ENCODE assay signal across 9 cellular contexts in the genomic region with DNA sequence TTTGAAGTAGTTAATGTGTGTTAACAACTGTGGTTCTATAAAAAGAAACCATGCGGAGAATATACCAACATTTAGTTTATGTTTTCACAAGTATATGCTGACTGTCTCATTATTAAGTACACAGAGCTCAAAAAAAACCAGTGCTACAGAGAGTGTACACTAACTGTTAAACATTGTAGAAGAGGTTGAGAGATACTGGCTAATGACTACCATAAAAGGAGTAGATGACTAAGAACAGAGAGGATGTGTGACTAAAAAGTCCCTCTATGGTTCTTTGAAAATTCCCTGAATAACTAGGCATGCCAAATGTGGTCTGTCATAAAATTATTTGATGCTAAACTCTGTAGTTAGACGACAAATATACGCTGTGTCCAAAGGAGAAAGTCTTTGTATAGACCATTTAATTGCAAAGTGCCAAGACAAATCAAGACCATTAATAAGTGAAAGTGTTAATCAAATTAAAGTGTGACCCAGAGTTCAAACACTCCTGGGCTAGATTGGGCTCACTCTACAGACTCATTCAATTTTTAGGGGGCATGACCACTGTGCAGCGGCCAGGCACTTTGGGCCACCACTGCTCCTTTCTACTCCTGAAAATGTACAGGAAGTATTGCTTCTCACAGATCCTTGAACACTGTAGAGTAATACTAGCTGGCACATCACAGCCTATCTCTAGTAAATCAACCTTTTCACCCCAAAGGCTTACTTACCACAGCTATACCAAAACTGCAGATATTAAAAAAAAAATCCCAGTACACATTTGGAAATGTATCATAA. TPM values are rescaled to one million over a fixed set of nuclear protein-coding genes. Genes with fewer than 3 reads are reported as not detected.
DNase-seq lines count a peak whose midpoint lies in the region; ATAC-seq and TF ChIP-seq lines count a peak whose summit lies in the region.
"Had no signal": no experiment of that assay in that cellular context is flagged by ENCODE, and none has a peak within 500 bp of the region (broad histone marks: within the 10 kb centered on the region; RNA-seq: fewer than 3 reads in every experiment).

No MANE protein-coding gene starts in this region.

- H4K91ac ChIP-seq in neuronal stem cell (ENCODE audit: low read depth, low read length, poor library complexity), result no peak overlapping the region

- H2AK5ac ChIP-seq in neuronal stem cell (ENCODE audit: low read depth, low read length), result no peak overlapping the region

- H3K36me3 ChIP-seq in gastrocnemius medialis (no peaks in the 10 kb centered on the region), neuronal stem cell (replicated peaks in 1 of 2; ENCODE audit: control insufficient read depth in 2 of 2, insufficient read depth in 2 of 2, low read length in 2 of 2) (no peaks in the 10 kb centered on the region)
- H3K36me3 ChIP-seq: BLaER1 treated with 17β-estradiol and CSF1 and Interleukin-3, amounts not matched to agents 10 nM and 100 nM had no signal

- H3K4me2 ChIP-seq in neuronal stem cell (ENCODE audit: insufficient read depth, low read length, poor library complexity, severe bottlenecking), result no peak overlapping the region

- DNase-seq in activated CD4-positive, alpha-beta T cell treated with anti-CD3 and anti-CD28 coated beads, Interleukin-2, amount 10 ng/mL, durations not matched to agents 24 days and 14 days, result peak; percentile 64
- DNase-seq in activated CD4-positive, alpha-beta T cell treated with anti-CD3 and anti-CD28 coated beads, Interleukin-2, amount 50 U/mL, for 1 hour, result no peak
- DNase-seq in RPMI7951 (ENCODE audit: low read depth) (peak; percentile 90), glomerular endothelial cell (ENCODE audit: extremely low read depth, low read depth, low spot score) (peak; percentile 85), gastrocnemius medialis (no peak), NOMO-1 (lab: John Stamatoyannopoulos, UW; ENCODE audit: unreplicated experiment in 2 of 2) (no peak), neuronal stem cell (ENCODE audit: low spot score) (no peak)

- peaks cover 19% of the 10 kb centered on the region for H3K36me3 Mint-ChIP-seq in activated CD4-positive, alpha-beta T cell treated with anti-CD3 and anti-CD28 coated beads, Interleukin-2, amount 10 ng/mL, durations not matched to agents 24 days and 14 days (ENCODE audit: low read depth)

- H3K27ac ChIP-seq in gastrocnemius medialis (no peak overlapping the region), neuronal stem cell (replicated peaks; ENCODE audit: low read length) (no peak overlapping the region)
- H3K27ac ChIP-seq: BLaER1 treated with 17β-estradiol and CSF1 and Interleukin-3, amounts not matched to agents 10 nM and 100 nM had no signal

- H2BK120ac ChIP-seq in neuronal stem cell (ENCODE audit: low read depth, low read length), result no peak overlapping the region

- WGBS in neuronal stem cell (ENCODE audit: extremely low coverage in 2 of 2, insufficient read length in 2 of 2, insufficient replicate concordance in 1 of 2), 2 donors, result no CpG with 5 or more reads among the region's 4 CpGs

- intact Hi-C loops in activated CD4-positive, alpha-beta T cell treated with anti-CD3 and anti-CD28 coated beads, Interleukin-2, amount 10 ng/mL, durations not matched to agents 24 days and 14 days (cut with micrococcal nuclease), result loop anchor here (1.0 to 5.0 kb wide), 5 partner anchors 23 to 372 kb away; a partner anchor contains a TSS
- intact Hi-C loops in gastrocnemius medialis (cut with DNase I; ENCODE audit: low total_unique reads), result no loop called here

- H3K14ac ChIP-seq in neuronal stem cell (ENCODE audit: low read length), result no peak overlapping the region

- H3K9me3 Mint-ChIP-seq in activated CD4-positive, alpha-beta T cell treated with anti-CD3 and anti-CD28 coated beads, Interleukin-2, amount 10 ng/mL, durations not matched to agents 24 days and 14 days, result peaks cover 7% of the 10 kb centered on the region

- H3K79me1 ChIP-seq in neuronal stem cell (ENCODE audit: low read depth, low read length), result no peaks in the 10 kb centered on the region

- H2BK12ac ChIP-seq in neuronal stem cell (ENCODE audit: low read length), result no peak overlapping the region

- no peak overlapping the region for H3K23ac ChIP-seq in neuronal stem cell (ENCODE audit: low read depth, low read length, poor library complexity)

- H3K27me3 ChIP-seq in gastrocnemius medialis (no peaks in the 10 kb centered on the region), neuronal stem cell (ENCODE audit: control insufficient read depth in 3 of 3, insufficient read depth in 3 of 3, low read depth in 1 of 3, low read length in 3 of 3) (no peaks in the 10 kb centered on the region)
- H3K27me3 ChIP-seq: BLaER1 treated with 17β-estradiol and CSF1 and Interleukin-3, amounts not matched to agents 10 nM and 100 nM had no signal

- no peak for TF ChIP-seq POLR2A in gastrocnemius medialis (IDR thresholded peaks at IDR 0.05)

- peak overlapping the region; percentile 66 for H3K4me3 Mint-ChIP-seq in activated CD4-positive, alpha-beta T cell treated with anti-CD3 and anti-CD28 coated beads, Interleukin-2, amount 10 ng/mL, durations not matched to agents 24 days and 14 days

- no peak overlapping the region for H3K9ac ChIP-seq in neuronal stem cell (ENCODE audit: low read depth, low read length, poor library complexity)
- H3K9ac ChIP-seq: BLaER1 treated with 17β-estradiol and CSF1 and Interleukin-3, amounts not matched to agents 10 nM and 100 nM had no signal

- H2BK15ac ChIP-seq in neuronal stem cell (ENCODE audit: low read length), result no peak overlapping the region

- no peaks in the 10 kb centered on the region for H3K27me3 Mint-ChIP-seq in activated CD4-positive, alpha-beta T cell treated with anti-CD3 and anti-CD28 coated beads, Interleukin-2, amount 10 ng/mL, durations not matched to agents 24 days and 14 days

- ATAC-seq in HG02642 (IDR thresholded peaks at IDR 0.05; ENCODE audit: poor library complexity, unreplicated experiment) (peak; percentile 85), gastrocnemius medialis (no peak)

- H3K27ac Mint-ChIP-seq in activated CD4-positive, alpha-beta T cell treated with anti-CD3 and anti-CD28 coated beads, Interleukin-2, amount 10 ng/mL, durations not matched to agents 24 days and 14 days, result peak overlapping the region; percentile 90

- H3K4me3 ChIP-seq in gastrocnemius medialis (no peak overlapping the region), neuronal stem cell (ENCODE audit: low read length in 2 of 2) (no peak overlapping the region)
- H3K4me3 ChIP-seq: BLaER1 treated with 17β-estradiol and CSF1 and Interleukin-3, amounts not matched to agents 10 nM and 100 nM had no signal

- no peak overlapping the region for H2AFZ ChIP-seq in neuronal stem cell (ENCODE audit: low read length)

- H3K9me3 ChIP-seq in gastrocnemius medialis (no peaks in the 10 kb centered on the region), neuronal stem cell (replicated peaks in 1 of 2; ENCODE audit: control insufficient read depth in 2 of 2, insufficient read depth in 1 of 2, low read depth in 1 of 2, low read length in 2 of 2) (no peaks in the 10 kb centered on the region)
- H3K9me3 ChIP-seq: BLaER1 treated with 17β-estradiol and CSF1 and Interleukin-3, amounts not matched to agents 10 nM and 100 nM had no signal

- no peak overlapping the region for H3K4ac ChIP-seq in neuronal stem cell (ENCODE audit: low read length)

- H4K8ac ChIP-seq in neuronal stem cell (ENCODE audit: low read depth, low read length), result no peak overlapping the region

- H2BK5ac ChIP-seq in neuronal stem cell (ENCODE audit: low read length), result no peak overlapping the region

- H3K4me1 ChIP-seq in gastrocnemius medialis, result no peaks in the 10 kb centered on the region
- peaks cover 0 to 7% of the 10 kb centered on the region in 2 donors for H3K4me1 ChIP-seq in neuronal stem cell (ENCODE audit: control insufficient read depth in 2 of 2, insufficient read depth in 1 of 2, low read depth in 1 of 2, low read length in 2 of 2)

- no peak overlapping the region for H3K18ac ChIP-seq in neuronal stem cell (ENCODE audit: low read length)

- peaks cover 54% of the 10 kb centered on the region for H3K4me1 Mint-ChIP-seq in activated CD4-positive, alpha-beta T cell treated with anti-CD3 and anti-CD28 coated beads, Interleukin-2, amount 10 ng/mL, durations not matched to agents 24 days and 14 days

- TF ChIP-seq CTCF in gastrocnemius medialis (IDR thresholded peaks at IDR 0.05 in 4 of 5, conservative IDR thresholded peaks at IDR 0.05 in 1 of 5), result no peak

- in situ Hi-C loops in gastrocnemius medialis (cut with MboI; ENCODE audit: low sequenced_read_pairs in 4 of 4), result no loop called here

RNA-seq across cellular contexts. Expression of a gene that starts 45.1 kb away (rescaled TPM):
- 24.6 and 26.7 TPM in 2 replicates for total RNA-seq in activated CD4-positive, alpha-beta T cell treated with anti-CD3 and anti-CD28 coated beads, Interleukin-2, amount 10 ng/mL, durations not matched to agents 24 days and 14 days
- 4.9 and 5.0 TPM in 2 replicates for total RNA-seq in RPMI7951 (2014; rRNA removed; shearing (Covaris generic))
- total RNA-seq in glomerular endothelial cell (11.9 and 15.6 TPM in 2 replicates), gastrocnemius medialis (10 to 100 TPM in 1 of 4 donors, 1 to 10 TPM in 3; 7.3 to 10.6 (median 8.7) TPM)
- polyA plus RNA-seq in neuronal stem cell (2013, experiment 1 of 2), result 20.0 TPM
- 19.5 TPM for polyA plus RNA-seq in neuronal stem cell (2013, experiment 2 of 2)

Comparison
In these comparisons a context has a peak if more than half of its experiments do, and no peak if none do; other contexts are left out.
1. DNase-seq: peak in activated CD4-positive, alpha-beta T cell treated with anti-CD3 and anti-CD28 coated beads, Interleukin-2, amount 10 ng/mL, durations not matched to agents 24 days and 14 days (single experiment), RPMI7951 (single experiment) and glomerular endothelial cell (single experiment); none in activated CD4-positive, alpha-beta T cell treated with anti-CD3 and anti-CD28 coated beads, Interleukin-2, amount 50 U/mL, for 1 hour (single experiment), gastrocnemius medialis (0 of 2), NOMO-1 (0 of 2) and neuronal stem cell (single experiment).